Comparison of ENCODE assay signal across 8 cellular contexts in the genomic region with DNA sequence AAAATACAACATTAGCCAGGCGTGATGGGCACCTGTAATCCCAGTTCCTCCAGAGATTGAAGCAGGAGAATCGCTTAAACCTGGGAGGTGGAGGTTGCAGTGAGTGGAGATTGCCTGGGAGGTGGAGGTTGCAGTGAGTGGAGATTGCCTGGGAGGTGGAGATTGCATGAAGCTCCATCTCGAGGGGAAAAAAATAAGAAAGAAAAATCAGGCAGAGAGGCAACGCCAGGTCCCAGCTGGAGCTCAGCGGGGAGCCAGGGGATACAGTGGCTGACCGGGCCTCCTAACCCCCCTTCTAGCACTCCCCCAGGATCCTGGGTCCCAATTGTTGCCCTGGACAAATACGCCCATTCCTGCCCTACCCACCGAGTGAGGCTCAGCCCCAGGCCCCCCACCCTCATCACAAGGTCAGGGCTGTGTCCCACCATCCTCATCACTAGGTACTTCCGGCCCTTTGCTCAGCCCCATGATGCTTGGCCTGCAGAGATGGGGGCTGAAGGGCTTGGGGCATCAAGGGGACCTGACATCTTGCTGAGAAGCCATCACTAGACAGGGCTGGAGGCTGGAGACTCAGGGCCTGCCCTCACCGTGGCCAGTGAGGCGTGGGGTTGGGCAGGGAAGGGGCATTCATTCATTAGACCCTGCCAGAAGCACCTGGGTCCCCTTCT. TPM values are rescaled to one million over a fixed set of nuclear protein-coding genes. Genes with fewer than 3 reads are reported as not detected.
A peak's percentile ranks its signal among the peaks of the same experiment; 100 is the strongest.
DNase-seq lines count a peak whose midpoint lies in the region; ATAC-seq, FAIRE-seq and TF ChIP-seq lines count a peak whose summit lies in the region.

No MANE protein-coding gene starts in this region.

- CTCF ChIA-PET in AG04449 (lab: Yijun Ruan, JAX), result interaction anchor here (0.6 to 7.8 kb wide), 10 partner anchors 8 to 307 kb away, joined by 3 to 99 read pairs (median 4); no protein-coding TSS in a partner anchor

- H3K4me3 Mint-ChIP-seq in brain, result peak overlapping the region; percentile 84 to 87 (median 85)
- H3K4me3 Mint-ChIP-seq in naive thymus-derived CD8-positive, alpha-beta T cell, result peak overlapping the region; percentile 65 to 87 (median 76)

- peaks cover 5% of the 10 kb centered on the region for H3K36me3 Mint-ChIP-seq in brain
- H3K36me3 Mint-ChIP-seq in naive thymus-derived CD8-positive, alpha-beta T cell, result peaks cover 0 to 29% (median 6%) of the 10 kb centered on the region in 3 donors

- TF ChIP-seq CTCF in AG04449 (IDR thresholded peaks at IDR 0.05; ENCODE audit: insufficient read depth, low read length, missing control alignments) (no peak), brain (conservative IDR thresholded peaks at IDR 0.05) (no peak)

- peaks cover 44% of the 10 kb centered on the region for H3K4me1 Mint-ChIP-seq in brain
- peaks cover 14 to 39% (median 30%) of the 10 kb centered on the region in 4 donors for H3K4me1 Mint-ChIP-seq in naive thymus-derived CD8-positive, alpha-beta T cell

- H3K27ac Mint-ChIP-seq in brain, result peak overlapping the region in 3 of 5 experiments; percentile 42 to 69 (median 65)
- H3K27ac Mint-ChIP-seq in naive thymus-derived CD8-positive, alpha-beta T cell, result peak overlapping the region; percentile 37 to 89 (median 72)

- no peak for DNase-seq in AG04449 (ENCODE audit: low read depth, low spot score)
- DNase-seq in HTR-8/SVneo (ENCODE audit: insufficient read length, low spot score), result no peak
- no peak for DNase-seq in naive thymus-derived CD8-positive, alpha-beta T cell
- DNase-seq in NCI-H1417 treated with DMSO at 0.1 percent for 48 hours (lab: John Stamatoyannopoulos, UW), result no peak
- DNase-seq in activated CD8-positive, alpha-beta memory T cell treated with anti-CD3 and anti-CD28 coated beads for 24 hours, result no peak
- DNase-seq in foreskin melanocyte, result no peak
- DNase-seq in H54 (ENCODE audit: insufficient read length, low spot score), result no peak

- TF ChIP-seq POLR2A in H54 (IDR thresholded peaks at IDR 0.05; ENCODE audit: low read depth, low read length), result no peak

- H3K27me3 Mint-ChIP-seq in brain, result no peaks in the 10 kb centered on the region
- H3K27me3 Mint-ChIP-seq in naive thymus-derived CD8-positive, alpha-beta T cell, result no peaks in the 10 kb centered on the region

- POLR2A ChIA-PET in AG04449 (lab: Yijun Ruan, JAX), result interaction anchor here (0.6 kb wide), 1 partner anchor 10 kb away, joined by 3 read pairs; a partner anchor contains a TSS
- POLR2A ChIA-PET in naive thymus-derived CD8-positive, alpha-beta T cell (lab: Charles Lee), result interaction anchor here (8.4 kb wide), 1 partner anchor 11 kb away, joined by 145 read pairs; a partner anchor contains a TSS

- H3K4me3 ChIP-seq in AG04449 (ENCODE audit: low read depth, low read length), result peak overlapping the region; percentile 86

- peaks cover 0 to 3% (median 0%) of the 10 kb centered on the region in 5 experiments for H3K9me3 Mint-ChIP-seq in brain
- H3K9me3 Mint-ChIP-seq in naive thymus-derived CD8-positive, alpha-beta T cell, result no peaks in the 10 kb centered on the region

- FAIRE-seq in HTR-8/SVneo (lab: Jason Lieb, UNC) (peak; percentile 40), H54 (lab: Jason Lieb, UNC) (no peak)

- no peak for ATAC-seq in naive thymus-derived CD8-positive, alpha-beta T cell

RNA-seq across cellular contexts. Expression of a gene that starts 1.9 kb away (rescaled TPM):
- polyA plus RNA-seq in brain (ENCODE audit: insufficient read depth, low read depth, low replicate concordance), result 37.0 TPM
- 10 to 100 TPM; 77.1 to 79.9 TPM for total RNA-seq in naive thymus-derived CD8-positive, alpha-beta T cell
- 10 to 100 TPM; 26.5 to 58.2 (median 40.1) TPM for polyA plus RNA-seq in naive thymus-derived CD8-positive, alpha-beta T cell

RNA-seq across cellular contexts. Expression of a gene that starts 10.2 kb away (rescaled TPM):
- polyA plus RNA-seq in brain (ENCODE audit: insufficient read depth, low read depth, low replicate concordance), result 11.8 TPM
- 10 to 100 TPM; 13.6 to 14.2 TPM for total RNA-seq in naive thymus-derived CD8-positive, alpha-beta T cell
- polyA plus RNA-seq in naive thymus-derived CD8-positive, alpha-beta T cell, result 10 to 100 TPM in 1 of 3 donors, 1 to 10 TPM in 2; 7.4 to 10.2 (median 9.0) TPM

RNA-seq across cellular contexts. Expression of a gene that starts 10.3 kb away (rescaled TPM):
- 17.5 TPM for polyA plus RNA-seq in brain (ENCODE audit: insufficient read depth, low read depth, low replicate concordance)
- total RNA-seq in naive thymus-derived CD8-positive, alpha-beta T cell, result 1 to 10 TPM; 1.2 to 2.2 TPM
- polyA plus RNA-seq in naive thymus-derived CD8-positive, alpha-beta T cell, result under 1 TPM in 1 of 3 donors, not detected in 2; 0.15 TPM

RNA-seq across cellular contexts. Expression of a gene that starts 55.1 kb away (rescaled TPM):
- polyA plus RNA-seq in brain (ENCODE audit: insufficient read depth, low read depth, low replicate concordance), result 21.1 TPM
- total RNA-seq in naive thymus-derived CD8-positive, alpha-beta T cell, result 10 to 100 TPM; 13.2 to 13.4 TPM
- 1 to 10 TPM; 1.0 to 2.1 (median 1.5) TPM for polyA plus RNA-seq in naive thymus-derived CD8-positive, alpha-beta T cell

Comparison
In these comparisons a context has a peak if more than half of its experiments do, and no peak if none do; other contexts are left out.
1. RNA of a gene that starts 10.3 kb away (polyA plus RNA-seq): 17.5 TPM in brain (single experiment); 0.15 TPM in naive thymus-derived CD8-positive, alpha-beta T cell; every median in the first group is over 10 times any median in the second.